In genomic region chr7:116173051-116174028, GRCh38 we compare ENCODE assay signal across 1 cellular context.
A peak's percentile ranks its signal among the peaks of the same experiment; 100 is the strongest.
TF ChIP-seq lines count a peak whose summit lies in the region.

No MANE protein-coding gene starts in this region.

TF ChIP-seq in HepG2, 621 proteins besides CTCF, POLR2A, EP300 and RAD21 (continued from another document and continues in another):
- TF ChIP-seq FUBP1 (CRISPR knock-in tag; IDR thresholded peaks at IDR 0.05; ENCODE audit: borderline replicate concordance): no peak
- no peak for TF ChIP-seq NR0B2 (CRISPR knock-in tag; IDR thresholded peaks at IDR 0.05)
- TF ChIP-seq ZNF460 (CRISPR knock-in tag; IDR thresholded peaks at IDR 0.05; ENCODE audit: borderline replicate concordance): no peak
- peak; percentile 29; the same call in 1 of the 2 replicates for TF ChIP-seq BHLHE40 (IDR thresholded peaks at IDR 0.05; ENCODE audit: low read length)
- 0 out of 2 replicates have a peak, but pooled peaks have one; percentile 51 for TF ChIP-seq MIER3 (CRISPR knock-in tag; IDR thresholded peaks at IDR 0.05; ENCODE audit: borderline replicate concordance)
- TF ChIP-seq KAT7 (CRISPR knock-in tag; IDR thresholded peaks at IDR 0.05; ENCODE audit: borderline replicate concordance): no peak
- no peak for TF ChIP-seq HOXA7 (CRISPR knock-in tag; IDR thresholded peaks at IDR 0.05)
- TF ChIP-seq ARID5B (CRISPR knock-in tag; IDR thresholded peaks at IDR 0.05): peak; percentile 97
- no peak for TF ChIP-seq ZNF124 (CRISPR knock-in tag; IDR thresholded peaks at IDR 0.05)
- no peak for TF ChIP-seq USF2 (IDR thresholded peaks at IDR 0.05; ENCODE audit: low read depth, low read length)
- TF ChIP-seq USF2 (CRISPR knock-in tag; IDR thresholded peaks at IDR 0.05; ENCODE audit: borderline replicate concordance): no peak
- peak; percentile 86 for TF ChIP-seq FOXP4 (CRISPR knock-in tag; IDR thresholded peaks at IDR 0.05)
- no peak for TF ChIP-seq ZNF350 (CRISPR knock-in tag; IDR thresholded peaks at IDR 0.05; ENCODE audit: borderline replicate concordance, low read depth)
- TF ChIP-seq ZNF501 (CRISPR knock-in tag; IDR thresholded peaks at IDR 0.05): no peak
- peak; percentile 44; the same call in 1 of the 2 replicates for TF ChIP-seq ELF3 (CRISPR knock-in tag; IDR thresholded peaks at IDR 0.05)
- no peak for TF ChIP-seq HCFC1 (IDR thresholded peaks at IDR 0.05; ENCODE audit: low read depth, low read length)
- TF ChIP-seq FOXJ3 (CRISPR knock-in tag; IDR thresholded peaks at IDR 0.05; ENCODE audit: borderline replicate concordance): peak; percentile 72; the same call in 1 of the 2 replicates
- no peak for TF ChIP-seq ATF4 (CRISPR knock-in tag; IDR thresholded peaks at IDR 0.05)
- TF ChIP-seq NFATC3 (CRISPR knock-in tag; IDR thresholded peaks at IDR 0.05): no peak
- TF ChIP-seq SIX4 (CRISPR knock-in tag; IDR thresholded peaks at IDR 0.05): no peak
- TF ChIP-seq PPARG (CRISPR knock-in tag; conservative IDR thresholded peaks at IDR 0.05): 0 out of 2 replicates have a peak, but pooled peaks have one; percentile 39
- TF ChIP-seq ZNF512 (CRISPR knock-in tag; IDR thresholded peaks at IDR 0.05): no peak
- no peak for TF ChIP-seq RFX1 (IDR thresholded peaks at IDR 0.05)
- no peak for TF ChIP-seq SOX6 (IDR thresholded peaks at IDR 0.05)
- TF ChIP-seq SOX6 (CRISPR knock-in tag; IDR thresholded peaks at IDR 0.05): peak; percentile 97
- no peak for TF ChIP-seq ZNF143 (CRISPR knock-in tag; IDR thresholded peaks at IDR 0.05)
- TF ChIP-seq DZIP1 (CRISPR knock-in tag; IDR thresholded peaks at IDR 0.05): no peak
- no peak for TF ChIP-seq ZNF20 (CRISPR knock-in tag; IDR thresholded peaks at IDR 0.05)
- TF ChIP-seq HMG20B (CRISPR knock-in tag; conservative IDR thresholded peaks at IDR 0.05): peak; percentile 97
- TF ChIP-seq HMGXB3 (CRISPR knock-in tag; IDR thresholded peaks at IDR 0.05; ENCODE audit: borderline replicate concordance): no peak
- TF ChIP-seq ZSCAN20 (CRISPR knock-in tag; IDR thresholded peaks at IDR 0.05; ENCODE audit: borderline replicate concordance): no peak
- no peak for TF ChIP-seq E2F1 (CRISPR knock-in tag; IDR thresholded peaks at IDR 0.05)
- TF ChIP-seq SRSF1 (optimal IDR thresholded peaks at IDR 0.05; ENCODE audit: low read depth, low read length): no peak
- TF ChIP-seq ZNF841 (CRISPR knock-in tag; IDR thresholded peaks at IDR 0.05; ENCODE audit: borderline replicate concordance): no peak
- no peak for TF ChIP-seq PHF20 (CRISPR knock-in tag; IDR thresholded peaks at IDR 0.05)
- TF ChIP-seq HNF4A (CRISPR knock-in tag; IDR thresholded peaks at IDR 0.05): peak; percentile 68
- no peak for TF ChIP-seq ZBTB42 (CRISPR knock-in tag; IDR thresholded peaks at IDR 0.05)
- no peak for TF ChIP-seq GPN1 (CRISPR knock-in tag; IDR thresholded peaks at IDR 0.05; ENCODE audit: borderline replicate concordance)
- TF ChIP-seq JUN (CRISPR knock-in tag; IDR thresholded peaks at IDR 0.05): no peak
